ENCODE assay signal across 28 cellular contexts in the genomic region with DNA sequence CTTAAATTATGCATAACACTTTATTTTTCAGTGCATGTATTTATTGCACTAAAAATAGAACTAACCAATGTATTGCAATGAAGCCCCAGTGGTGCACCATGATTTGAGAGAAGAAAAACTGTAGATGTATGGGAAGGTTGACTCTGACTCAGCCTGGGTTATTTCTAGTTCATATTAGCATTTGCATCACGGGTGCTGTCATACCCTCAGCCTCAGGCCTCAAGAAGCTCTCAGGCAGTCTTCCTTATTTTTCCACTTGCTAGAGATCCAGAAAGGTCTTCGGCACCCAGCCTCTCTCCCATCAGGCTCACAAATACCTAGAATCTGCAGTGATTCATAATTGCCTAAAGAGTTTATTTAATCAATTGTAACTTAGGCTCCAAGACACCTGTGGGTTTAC.
"Had no signal": no experiment of that assay in that cellular context is flagged by ENCODE, and none has a peak within 500 bp of the region (broad histone marks: within the 10 kb centered on the region; RNA-seq: fewer than 3 reads in every experiment).

No MANE protein-coding gene starts in this region.

- ATAC-seq: natural killer cell; right cardiac atrium; sciatic nerve; stimulated activated naive B cell treated with anti-CD40 and anti-IgM and Interleukin-4, amounts not matched to agents 10 μg/mL and 1 μg/mL and 100 μg/mL, for 72 hours; stimulated activated naive CD8-positive, alpha-beta T cell treated with anti-CD3 and anti-CD28 coated beads, Interleukin-15, Interleukin-2, amounts not matched to agents 100 U/mL and 50 U/mL, for 24 hours had no signal

- H3K4me3 Mint-ChIP-seq: mesothelial cell of epicardium; naive B cell; natural killer cell; nephron progenitor cell; neural progenitor cell; stimulated activated naive B cell treated with anti-CD40 and anti-IgM and Interleukin-4, amounts not matched to agents 10 μg/mL and 1 μg/mL and 100 μg/mL, for 72 hours had no signal

- H2AFZ ChIP-seq: neural progenitor cell, parathyroid adenoma had no signal

- H3K27ac ChIP-seq: left ventricle myocardium inferior, neural progenitor cell, neutrophil, parathyroid adenoma, skin epidermis, stomach, testis, thyroid gland, transverse colon, upper lobe of left lung, vagina had no signal

- H3K4me2 ChIP-seq: neural progenitor cell had no signal

- H3K27ac Mint-ChIP-seq: mesothelial cell of epicardium; naive B cell; natural killer cell; nephron progenitor cell; neural progenitor cell; stimulated activated naive B cell treated with anti-CD40 and anti-IgM and Interleukin-4, amounts not matched to agents 10 μg/mL and 1 μg/mL and 100 μg/mL, for 72 hours had no signal

- H3K4me1 ChIP-seq: left ventricle myocardium inferior, neural progenitor cell, parathyroid adenoma, stomach, testis, thyroid gland, transverse colon, upper lobe of left lung, vagina had no signal

- H3K4me3 ChIP-seq: left ventricle myocardium inferior, lung, neural progenitor cell, skin epidermis, stomach, testis, thyroid gland, transverse colon, upper lobe of left lung, vagina had no signal

- H3K9ac ChIP-seq: neural progenitor cell, parathyroid adenoma had no signal

- H3K9me3 ChIP-seq: left ventricle myocardium inferior, neutrophil, stomach, testis, thyroid gland, transverse colon, upper lobe of left lung, vagina had no signal

- DNase-seq: islet precursor cell; left ventricle myocardium inferior; mesendoderm; naive B cell; natural killer cell; nephron progenitor cell; occipital lobe; retina; right cardiac atrium; stimulated activated CD4-positive, alpha-beta T cell treated with anti-CD3 and anti-CD28 coated beads, Interleukin-12 subunit alpha, Interleukin-12 subunit beta, amount 100 ng/mL, for 4 hours; stimulated activated CD4-positive, alpha-beta T cell treated with anti-CD3 and anti-CD28 coated beads, Interleukin-15, amount 100 ng/mL, for 24 hours; stimulated activated CD4-positive, alpha-beta T cell treated with anti-CD3 and anti-CD28 coated beads, Interleukin-2, amount 100 ng/mL, for 24 hours; stimulated activated CD4-positive, alpha-beta T cell treated with anti-CD3 and anti-CD28 coated beads, Interleukin-4, amount 100 ng/mL, for 1 hour; stimulated activated naive B cell treated with anti-CD40 and anti-IgM and Interleukin-4, amounts not matched to agents 10 μg/mL and 1 μg/mL and 100 μg/mL, for 72 hours; stimulated activated naive CD8-positive, alpha-beta T cell treated with anti-CD3 and anti-CD28 coated beads, Interleukin-15, Interleukin-2, amounts not matched to agents 100 U/mL and 50 U/mL, for 24 hours; stomach; testis; thyroid gland; transverse colon; upper lobe of left lung had no signal

- H3K79me2 ChIP-seq: parathyroid adenoma had no signal

- H3K36me3 ChIP-seq: left ventricle myocardium inferior, neural progenitor cell, neutrophil, stomach, thyroid gland, transverse colon, upper lobe of left lung, vagina had no signal

- H3K27me3 Mint-ChIP-seq: stimulated activated naive B cell treated with anti-CD40 and anti-IgM and Interleukin-4, amounts not matched to agents 10 μg/mL and 1 μg/mL and 100 μg/mL, for 72 hours had no signal

- H3K9me3 Mint-ChIP-seq: mesothelial cell of epicardium; natural killer cell; nephron progenitor cell; neural progenitor cell; stimulated activated naive B cell treated with anti-CD40 and anti-IgM and Interleukin-4, amounts not matched to agents 10 μg/mL and 1 μg/mL and 100 μg/mL, for 72 hours had no signal

- H3K4me1 Mint-ChIP-seq: mesothelial cell of epicardium; naive B cell; natural killer cell; nephron progenitor cell; neural progenitor cell; stimulated activated naive B cell treated with anti-CD40 and anti-IgM and Interleukin-4, amounts not matched to agents 10 μg/mL and 1 μg/mL and 100 μg/mL, for 72 hours had no signal

- H3K36me3 Mint-ChIP-seq: mesothelial cell of epicardium; naive B cell; natural killer cell; neural progenitor cell; stimulated activated naive B cell treated with anti-CD40 and anti-IgM and Interleukin-4, amounts not matched to agents 10 μg/mL and 1 μg/mL and 100 μg/mL, for 72 hours had no signal

- H3K27me3 ChIP-seq: neural progenitor cell, neutrophil, stomach, testis, thyroid gland, transverse colon, upper lobe of left lung, vagina had no signal
